Comparison of ENCODE assay signal across 1 cellular context in the genomic region with DNA sequence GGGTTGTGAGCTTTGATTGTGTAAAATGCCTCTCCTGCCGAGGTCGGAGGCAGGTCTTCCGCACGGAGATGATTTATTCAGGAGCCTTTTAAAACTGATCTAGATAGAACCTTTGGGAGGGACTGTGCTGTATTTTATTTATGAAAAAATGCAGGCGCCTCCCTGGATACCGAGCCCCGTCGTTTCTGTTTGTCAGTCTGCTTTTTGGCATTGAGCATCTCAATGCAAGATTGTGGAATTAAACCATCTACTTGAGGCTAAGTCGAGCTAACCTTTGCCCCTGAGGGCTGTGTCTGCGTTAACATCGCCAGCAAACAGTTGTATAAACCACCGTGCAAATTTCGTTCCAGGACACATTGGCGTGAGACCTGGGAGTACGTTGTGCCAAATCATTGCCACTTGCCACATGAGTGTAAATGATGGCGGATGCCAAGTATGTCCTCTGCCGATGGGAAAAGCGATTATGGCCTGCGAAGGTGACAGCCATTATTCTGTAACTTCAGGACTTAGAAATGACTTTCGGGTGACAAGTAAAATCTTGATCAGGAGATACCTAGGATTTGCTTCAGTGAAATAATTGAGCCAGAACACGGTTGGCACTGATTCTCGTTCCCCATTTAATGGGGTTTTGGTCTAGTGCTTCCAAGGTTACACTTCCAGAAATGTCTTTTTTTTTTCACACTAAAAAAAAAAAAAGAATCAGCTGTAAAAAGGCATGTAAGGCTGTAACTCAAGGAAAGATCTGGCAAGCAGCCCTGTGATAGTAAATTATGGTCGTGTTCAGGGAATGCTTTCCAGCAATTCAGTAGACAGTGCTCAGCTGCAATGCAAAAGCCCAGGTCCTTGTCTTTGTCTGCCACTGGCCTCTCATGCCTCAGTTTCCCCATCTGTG.
TF ChIP-seq lines count a peak whose summit lies in the region.

No MANE protein-coding gene starts in this region.

TF ChIP-seq in endothelial cell of umbilical vein, 7 proteins besides CTCF, POLR2A, EP300 and RAD21:
- TF ChIP-seq FOS (IDR thresholded peaks at IDR 0.05; ENCODE audit: borderline replicate concordance, insufficient read depth, low read length) (no peak), MYC (IDR thresholded peaks at IDR 0.05; ENCODE audit: low read depth, low read length) (no peak), EZH2 (IDR thresholded peaks at IDR 0.05; ENCODE audit: borderline replicate concordance, low read depth, low read length, severe bottlenecking) (no peak), JUN (IDR thresholded peaks at IDR 0.05; ENCODE audit: borderline replicate concordance, insufficient read depth, insufficient read length, low read depth) (no peak), POLR2AphosphoS5 (IDR thresholded peaks at IDR 0.05; ENCODE audit: insufficient read depth, low read depth, low read length) (no peak), GATA2 (IDR thresholded peaks at IDR 0.05; ENCODE audit: insufficient read depth, insufficient read length, low read depth, low read length) (no peak)
- TF ChIP-seq, protein P1, sequence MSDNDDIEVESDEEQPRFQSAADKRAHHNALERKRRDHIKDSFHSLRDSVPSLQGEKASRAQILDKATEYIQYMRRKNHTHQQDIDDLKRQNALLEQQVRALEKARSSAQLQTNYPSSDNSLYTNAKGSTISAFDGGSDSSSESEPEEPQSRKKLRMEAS (IDR thresholded peaks at IDR 0.05; ENCODE audit: insufficient read depth, insufficient read length) = no peak
